1 cellular context compared by ENCODE assay signal in the genomic region with DNA sequence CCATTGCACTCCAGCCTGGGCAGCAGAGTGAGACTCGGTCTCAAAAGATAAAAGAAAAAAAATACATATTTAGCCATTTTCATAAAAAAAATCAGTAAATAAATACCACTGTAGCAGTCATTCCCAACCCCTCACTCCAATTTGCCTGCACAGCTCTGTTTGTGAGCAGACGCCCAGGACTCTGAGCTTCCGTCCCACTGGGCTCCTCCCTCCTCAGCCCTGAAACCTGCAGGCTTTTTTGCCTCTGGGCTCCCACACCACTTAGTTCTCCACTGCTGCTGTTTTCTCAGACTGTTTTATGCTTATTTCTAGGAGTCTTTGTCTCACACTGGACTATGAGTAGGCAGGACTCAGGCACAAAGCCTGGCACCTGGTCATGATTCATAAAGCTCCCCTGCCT.
TF ChIP-seq lines count a peak whose summit lies in the region.

No MANE protein-coding gene starts in this region.

TF ChIP-seq in HepG2, 621 proteins besides CTCF, POLR2A, EP300 and RAD21:
- peak; percentile 77; the same call in 1 of the 2 replicates for TF ChIP-seq ZNF543 (CRISPR knock-in tag; IDR thresholded peaks at IDR 0.05)
- no peak for TF ChIP-seq CBFB (CRISPR knock-in tag; IDR thresholded peaks at IDR 0.05)
